In the genomic region with DNA sequence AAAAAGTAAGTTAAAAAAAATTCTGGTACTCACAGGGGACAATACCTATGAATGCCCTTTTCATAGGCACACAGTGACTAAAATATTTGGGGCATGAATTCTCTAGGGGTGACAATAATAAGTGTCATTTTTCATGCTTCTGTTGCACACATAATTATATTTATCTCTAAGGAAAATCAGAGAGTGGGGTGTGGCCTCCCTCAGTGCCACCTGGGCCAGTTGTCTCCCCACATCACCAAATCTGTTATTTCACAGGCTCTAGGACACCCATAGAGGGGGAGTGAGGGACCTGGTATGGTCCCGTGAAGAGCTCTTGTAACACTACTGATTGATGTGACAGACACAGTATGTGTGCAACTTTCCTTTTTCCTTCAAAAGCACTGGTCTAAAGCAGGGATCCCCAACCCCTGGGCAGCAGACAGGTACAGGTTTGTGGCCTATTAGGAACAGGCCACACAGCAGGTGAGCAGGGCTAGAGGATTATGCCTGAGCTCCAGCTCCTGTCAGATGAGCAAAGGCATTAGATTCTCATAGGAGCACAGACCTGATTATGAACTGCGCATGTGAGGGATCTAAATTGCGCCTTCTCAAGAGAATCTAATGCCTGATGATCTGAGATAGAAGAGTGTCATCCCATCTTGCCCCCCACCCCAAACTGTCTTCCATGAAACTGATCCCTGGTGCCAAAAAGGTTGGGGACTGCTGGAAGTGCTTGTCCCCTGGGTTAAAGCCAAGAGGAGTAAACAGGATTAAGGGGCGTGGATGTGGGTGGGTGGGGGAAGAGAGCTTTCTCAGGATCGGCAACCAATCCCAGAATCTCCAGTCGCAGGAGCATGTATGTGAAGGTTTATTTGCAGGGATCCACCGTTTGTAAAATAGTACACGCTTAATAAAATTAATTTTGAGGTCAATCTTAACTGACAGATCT, we compare ENCODE assay signal across 8 cellular contexts. TPM values are rescaled to one million over a fixed set of nuclear protein-coding genes. Genes with fewer than 3 reads are reported as not detected.
A peak's percentile ranks its signal among the peaks of the same experiment; 100 is the strongest.
DNase-seq lines count a peak whose midpoint lies in the region; ATAC-seq and TF ChIP-seq lines count a peak whose summit lies in the region.

No MANE protein-coding gene starts in this region.

- no peaks in the 10 kb centered on the region for H3K4me1 ChIP-seq in NT2/D1 (ENCODE audit: insufficient read depth, insufficient read length)
- H3K4me1 ChIP-seq in upper lobe of right lung = peaks cover 5% of the 10 kb centered on the region

- H3K9me3 Mint-ChIP-seq in central memory CD8-positive, alpha-beta T cell = no peaks in the 10 kb centered on the region

- H3K9ac ChIP-seq in NT2/D1 (ENCODE audit: insufficient read length, low read depth) = peak overlapping the region; percentile 85

- H3K27me3 ChIP-seq in NT2/D1 (ENCODE audit: insufficient read depth, insufficient read length) (no peaks in the 10 kb centered on the region), upper lobe of right lung (no peaks in the 10 kb centered on the region)

- H3K36me3 ChIP-seq in NT2/D1 (ENCODE audit: insufficient read depth, insufficient read length, low read length) = no peaks in the 10 kb centered on the region
- H3K36me3 ChIP-seq in upper lobe of right lung = no peaks in the 10 kb centered on the region

- no peaks in the 10 kb centered on the region for H3K9me3 ChIP-seq in NT2/D1 (ENCODE audit: insufficient read depth, low read length)
- H3K9me3 ChIP-seq in upper lobe of right lung = no peaks in the 10 kb centered on the region

- H3K36me3 Mint-ChIP-seq in central memory CD8-positive, alpha-beta T cell (ENCODE audit: insufficient read depth) = peaks cover 16% of the 10 kb centered on the region

- ATAC-seq in central memory CD8-positive, alpha-beta T cell (replicated peaks; ENCODE audit: extremely low read depth, poor library complexity, severe bottlenecking) = no peak
- ATAC-seq in upper lobe of right lung = peak; percentile 7

- DNase-seq in DMS79 (lab: John Stamatoyannopoulos, UW) (peak; percentile 0), DMS79 treated with DMSO at 0.1 percent for 48 hours (lab: John Stamatoyannopoulos, UW) (no peak), NT2/D1 (ENCODE audit: low read depth, low spot score) (no peak), lower leg skin (ENCODE audit: low spot score in 2 of 2) (no peak), upper lobe of right lung (peak; percentile 34), pons (ENCODE audit: low spot score) (no peak)
- no peak for DNase-seq in central memory CD8-positive, alpha-beta T cell (ENCODE audit: low spot score in 2 of 2)
- DNase-seq in activated CD4-positive, CD25-positive, alpha-beta regulatory T cell treated with anti-CD3 and anti-CD28 coated beads, Interleukin-2, amount 50 U/mL, for 72 hours = no peak

- peak overlapping the region; percentile 76 for H3K4me3 ChIP-seq in NT2/D1 (ENCODE audit: insufficient read length, low read depth)
- peak overlapping the region; percentile 18 for H3K4me3 ChIP-seq in lower leg skin (ENCODE audit: low read depth, poor library complexity, severe bottlenecking)
- peak overlapping the region; percentile 58 for H3K4me3 ChIP-seq in upper lobe of right lung

- peak overlapping the region; percentile 85 for H3K4me3 Mint-ChIP-seq in central memory CD8-positive, alpha-beta T cell

- H3K4me1 Mint-ChIP-seq in central memory CD8-positive, alpha-beta T cell = peaks cover 16% of the 10 kb centered on the region

- TF ChIP-seq CTCF in lower leg skin (IDR thresholded peaks at IDR 0.05) (no peak), upper lobe of right lung (IDR thresholded peaks at IDR 0.05) (no peak)

- 37 to 39% methylated on average over 8 of the region's 8 CpGs for WGBS in lower leg skin, 2 donors

- peak overlapping the region; percentile 97 for H3K27ac Mint-ChIP-seq in central memory CD8-positive, alpha-beta T cell (ENCODE audit: low read depth)

- intact Hi-C loops in lower leg skin (cut with DNase I; ENCODE audit: low total_unique reads) = loop anchor here (10.0 kb wide), 3 partner anchors 76 to 574 kb away; partner anchors contain the start of gene BDH2
- intact Hi-C loops in upper lobe of right lung (cut with DNase I) = no loop called here

- H3K27ac ChIP-seq in upper lobe of right lung = peak overlapping the region; percentile 94

- H3K27me3 Mint-ChIP-seq in central memory CD8-positive, alpha-beta T cell = no peaks in the 10 kb centered on the region

- TF ChIP-seq POLR2A in lower leg skin (IDR thresholded peaks at IDR 0.05) = no peak

RNA-seq across cellular contexts. Expression of gene SLC9B1, which starts 0.8 kb away (rescaled TPM):
- 1 to 10 TPM in 1 of 4 donors, under 1 TPM in 3; 0.30 to 1.4 (median 0.51) TPM for total RNA-seq in lower leg skin
- 1.2 TPM for total RNA-seq in upper lobe of right lung

RNA-seq across cellular contexts. Expression of gene SLC9B2, which starts 57.9 kb away (rescaled TPM):
- total RNA-seq in lower leg skin = 1 to 10 TPM; 1.3 to 4.3 (median 2.8) TPM
- 6.2 TPM for total RNA-seq in upper lobe of right lung

Comparison
In these comparisons a context has a peak if more than half of its experiments do, and no peak if none do; other contexts are left out.
1. DNase-seq: peak in DMS79 (single experiment) and upper lobe of right lung (single experiment); none in DMS79 treated with DMSO at 0.1 percent for 48 hours (single experiment), NT2/D1 (single experiment), central memory CD8-positive, alpha-beta T cell (0 of 2), lower leg skin (0 of 2), activated CD4-positive, CD25-positive, alpha-beta regulatory T cell treated with anti-CD3 and anti-CD28 coated beads, Interleukin-2, amount 50 U/mL, for 72 hours (single experiment) and pons (single experiment).
2. H3K4me3 ChIP-seq: peak in every context shown above with its lines; median percentile 76 in NT2/D1; 58 in upper lobe of right lung; 18 in lower leg skin.